In the genomic region with DNA sequence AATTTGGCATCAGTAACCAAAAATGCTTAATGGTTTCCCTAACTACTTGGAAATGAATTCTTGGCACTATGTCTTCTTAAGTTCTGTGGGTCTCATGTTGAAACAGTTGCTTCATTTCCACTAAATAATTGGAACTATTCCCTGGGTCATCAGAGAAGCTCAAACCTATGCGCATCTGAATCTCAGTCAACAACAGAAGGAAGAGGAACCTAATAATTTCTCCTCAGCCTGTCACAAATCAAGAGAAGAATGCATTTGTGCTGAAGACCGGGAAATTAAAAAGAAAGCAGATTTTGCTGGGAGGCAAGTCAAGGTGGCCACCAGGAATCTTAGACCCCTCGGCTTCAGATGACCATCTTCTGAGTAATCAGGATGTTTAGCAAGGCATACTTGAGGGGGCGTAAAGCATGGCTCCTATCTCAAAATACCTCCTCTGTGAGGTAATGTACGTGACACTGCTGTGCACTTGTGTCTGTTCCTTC, we compare ENCODE assay signal across 2 cellular contexts.
TF ChIP-seq lines count a peak whose summit lies in the region.

No MANE protein-coding gene starts in this region.

TF ChIP-seq in K562, 482 proteins besides CTCF, POLR2A, EP300 and RAD21:
- TF ChIP-seq MYNN (IDR thresholded peaks at IDR 0.05) (no peak), MYNN (CRISPR knock-in tag; IDR thresholded peaks at IDR 0.05) (no peak), CBFA2T3 (IDR thresholded peaks at IDR 0.05) (0 out of 2 replicates have a peak, but pooled peaks have one; percentile 24), SMARCA4 (IDR thresholded peaks at IDR 0.05) (0 out of 2 replicates have a peak, but pooled peaks have one; percentile 33), DPF2 (IDR thresholded peaks at IDR 0.05) (0 out of 2 replicates have a peak, but pooled peaks have one; percentile 41), TRIM24 (IDR thresholded peaks at IDR 0.05) (no peak), EGR1 (conservative IDR thresholded peaks at IDR 0.05) (peak; percentile 86), JUND (IDR thresholded peaks at IDR 0.05; ENCODE audit: borderline replicate concordance, low read depth, low read length) (peak; percentile 16; the same call in 1 of the 2 replicates), JUND (tag; IDR thresholded peaks at IDR 0.05; ENCODE audit: borderline replicate concordance, low read depth, low read length) (no peak), TEAD4 (IDR thresholded peaks at IDR 0.05; ENCODE audit: low read length) (peak; percentile 25; the same call in 1 of the 2 replicates), TEAD4 (CRISPR knock-in tag; IDR thresholded peaks at IDR 0.05; ENCODE audit: borderline replicate concordance) (no peak), SLC30A9 (CRISPR knock-in tag; IDR thresholded peaks at IDR 0.05) (no peak)
- TF ChIP-seq, protein P1, sequence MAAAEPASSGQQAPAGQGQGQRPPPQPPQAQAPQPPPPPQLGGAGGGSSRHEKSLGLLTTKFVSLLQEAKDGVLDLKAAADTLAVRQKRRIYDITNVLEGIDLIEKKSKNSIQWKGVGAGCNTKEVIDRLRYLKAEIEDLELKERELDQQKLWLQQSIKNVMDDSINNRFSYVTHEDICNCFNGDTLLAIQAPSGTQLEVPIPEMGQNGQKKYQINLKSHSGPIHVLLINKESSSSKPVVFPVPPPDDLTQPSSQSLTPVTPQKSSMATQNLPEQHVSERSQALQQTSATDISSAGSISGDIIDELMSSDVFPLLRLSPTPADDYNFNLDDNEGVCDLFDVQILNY (CRISPR knock-in tag; IDR thresholded peaks at IDR 0.05) = no peak

TF ChIP-seq in GM12891, 5 proteins besides CTCF, POLR2A, EP300 and RAD21:
- TF ChIP-seq POLR2AphosphoS5 (IDR thresholded peaks at IDR 0.05; ENCODE audit: low read depth, low read length) (no peak), PAX5 (IDR thresholded peaks at IDR 0.05; ENCODE audit: insufficient read depth, low read length, severe bottlenecking) (no peak), TAF1 (IDR thresholded peaks at IDR 0.05; ENCODE audit: low read depth, low read length) (no peak), SPI1 (IDR thresholded peaks at IDR 0.05; ENCODE audit: low read depth, low read length) (no peak), POU2F2 (IDR thresholded peaks at IDR 0.05; ENCODE audit: low read depth, low read length) (no peak)
